16 cellular contexts compared by ENCODE assay signal in the genomic region with DNA sequence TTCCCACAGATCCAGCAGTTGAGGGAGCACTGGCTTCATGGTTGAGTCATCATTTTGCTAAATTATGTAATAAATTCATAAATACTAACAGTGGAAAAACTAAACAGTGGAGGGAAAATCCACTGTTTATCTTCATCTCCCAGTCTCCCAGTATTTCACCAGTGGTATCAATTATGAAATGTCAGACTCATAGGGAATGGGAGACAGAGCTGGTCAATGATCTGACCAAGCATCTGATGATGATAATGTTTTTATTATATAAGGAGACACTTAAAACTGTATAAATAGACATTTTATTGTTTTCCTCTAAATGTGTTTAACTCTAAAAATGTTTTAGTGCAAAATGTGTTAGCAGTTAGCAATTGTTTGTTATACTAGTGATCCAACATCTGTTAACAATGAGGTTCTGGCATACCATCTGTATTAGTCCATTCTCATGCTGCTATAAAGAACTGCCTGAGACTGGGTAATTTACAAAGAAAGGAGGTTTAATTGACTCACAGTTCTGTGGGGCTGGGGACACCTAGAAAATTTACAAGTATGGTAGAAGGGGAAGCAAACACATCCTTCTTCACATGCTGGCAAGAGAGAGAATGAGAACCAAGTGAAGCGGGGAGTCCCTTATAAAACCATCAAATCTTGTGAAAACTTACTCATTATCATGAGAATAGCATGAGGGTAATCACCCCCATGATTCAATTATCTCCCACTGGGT. TPM values are rescaled to one million over a fixed set of nuclear protein-coding genes. Genes with fewer than 3 reads are reported as not detected.
DNase-seq lines count a peak whose midpoint lies in the region; ATAC-seq and TF ChIP-seq lines count a peak whose summit lies in the region.
"Had no signal": no experiment of that assay in that cellular context is flagged by ENCODE, and none has a peak within 500 bp of the region (broad histone marks: within the 10 kb centered on the region; RNA-seq: fewer than 3 reads in every experiment).

No MANE protein-coding gene starts in this region.

- H3K4me3 ChIP-seq in ACC112 (ENCODE audit: low read depth, low read length), result no peak overlapping the region
- no peak overlapping the region for H3K4me3 ChIP-seq in adipocyte (ENCODE audit: low read length)
- H3K4me3 ChIP-seq in fibroblast of villous mesenchyme (ENCODE audit: low read depth, low read length), result no peak overlapping the region
- H3K4me3 ChIP-seq: BLaER1 treated with 17β-estradiol and CSF1 and Interleukin-3, amounts not matched to agents 10 nM and 100 nM; tibial artery had no signal

- H3K36me3 ChIP-seq in ACC112 (ENCODE audit: insufficient read depth, low read length) (no peaks in the 10 kb centered on the region), adipocyte (ENCODE audit: control insufficient read depth, insufficient read depth, low read length, severe bottlenecking) (no peaks in the 10 kb centered on the region)
- H3K36me3 ChIP-seq: BLaER1 treated with 17β-estradiol and CSF1 and Interleukin-3, amounts not matched to agents 10 nM and 100 nM; tibial artery had no signal

- H2AFZ ChIP-seq in ACC112 (ENCODE audit: low read length, unreplicated experiment), result no peak overlapping the region

- H3K9me3 ChIP-seq in adipocyte (ENCODE audit: control insufficient read depth, low read length), result no peaks in the 10 kb centered on the region
- H3K9me3 ChIP-seq: tibial artery had no signal

- TF ChIP-seq CTCF in fibroblast of villous mesenchyme (IDR thresholded peaks at IDR 0.05; ENCODE audit: insufficient read depth, low read depth, low read length) (no peak), RWPE1 (conservative IDR thresholded peaks at IDR 0.05; ENCODE audit: low read depth) (no peak)

- CTCF ChIA-PET in RWPE1 (lab: Yijun Ruan, JAX), result no interaction called here

- H3K27ac ChIP-seq in ACC112 (ENCODE audit: low read depth, low read length) (peak overlapping the region; percentile 50), RWPE1 (no peak overlapping the region)
- H3K27ac ChIP-seq: BLaER1 treated with 17β-estradiol and CSF1 and Interleukin-3, amounts not matched to agents 10 nM and 100 nM; tibial artery had no signal

- H3K9ac ChIP-seq in adipocyte (ENCODE audit: low read length), result no peak overlapping the region
- H3K9ac ChIP-seq: BLaER1 treated with 17β-estradiol and CSF1 and Interleukin-3, amounts not matched to agents 10 nM and 100 nM had no signal

- no peak for ATAC-seq in HG03108 (IDR thresholded peaks at IDR 0.05; ENCODE audit: unreplicated experiment)
- ATAC-seq in HG02970 (IDR thresholded peaks at IDR 0.05; ENCODE audit: low FRiP score, unreplicated experiment), result no peak
- no peak for ATAC-seq in GM19328 (IDR thresholded peaks at IDR 0.05; ENCODE audit: unreplicated experiment)
- ATAC-seq: HepG2 had no signal

- H3K4me1 ChIP-seq in ACC112 (ENCODE audit: control insufficient read depth, insufficient read depth, low read length, unreplicated experiment) (peaks cover 25% of the 10 kb centered on the region), adipocyte (ENCODE audit: control insufficient read depth, insufficient read depth, low read length) (peaks cover 13% of the 10 kb centered on the region)

- H3K27me3 ChIP-seq in ACC112 (ENCODE audit: insufficient read depth, low read length) (no peaks in the 10 kb centered on the region), adipocyte (replicated peaks; ENCODE audit: control insufficient read depth, insufficient read depth, low read length) (no peaks in the 10 kb centered on the region)
- H3K27me3 ChIP-seq: BLaER1 treated with 17β-estradiol and CSF1 and Interleukin-3, amounts not matched to agents 10 nM and 100 nM; tibial artery had no signal

- POLR2A ChIA-PET in RWPE1 (lab: Yijun Ruan, JAX; ENCODE audit: low non-redundant PET), result no interaction called here

- DNase-seq in GM03348 (ENCODE audit: low spot score), result peak; percentile 49
- DNase-seq in adipocyte (ENCODE audit: low read depth), result peak; percentile 80
- DNase-seq in fibroblast of villous mesenchyme (ENCODE audit: low read depth), result peak; percentile 74
- DNase-seq in RWPE1 (ENCODE audit: low spot score), result no peak
- DNase-seq: anterior cingulate cortex, DND-41, kidney glomerular epithelial cell, NCI-H1105 treated with DMSO at 0.1 percent for 48 hours, SW 1271, tibial artery had no signal

- H3K79me2 ChIP-seq in ACC112 (ENCODE audit: control insufficient read depth, insufficient read depth, low read length, unreplicated experiment), result no peaks in the 10 kb centered on the region

RNA-seq across cellular contexts. Expression of gene REEP5, which starts 11.8 kb away (rescaled TPM):
- total RNA-seq in fibroblast of villous mesenchyme, result 47.0 and 48.8 TPM in 2 replicates

RNA-seq across cellular contexts. Expression of gene DCP2, which starts 42.8 kb away (rescaled TPM):
- total RNA-seq in fibroblast of villous mesenchyme, result 19.6 and 35.4 TPM in 2 replicates
